In genomic region chr17:7046127-7046724, GRCh38 we compare ENCODE assay signal across 7 cellular contexts. TPM values are rescaled to one million over a fixed set of nuclear protein-coding genes. Genes with fewer than 3 reads are reported as not detected.
DNase-seq lines count a peak whose midpoint lies in the region; ATAC-seq, FAIRE-seq and TF ChIP-seq lines count a peak whose summit lies in the region.
"Had no signal": no experiment of that assay in that cellular context is flagged by ENCODE, and none has a peak within 500 bp of the region (broad histone marks: within the 10 kb centered on the region; RNA-seq: fewer than 3 reads in every experiment).

No MANE protein-coding gene starts in this region.

- CTCF ChIA-PET in WTC11 (lab: Charles Lee), result interaction anchor here (0.6 to 3.9 kb wide), 47 partner anchors 8 to 670 kb away, joined by 3 to 104 read pairs (median 4); partner anchors contain the start of genes ACADVL, ACAP1, ASGR1 and ASGR2

- POLR2A ChIA-PET in WTC11 (lab: Charles Lee), result interaction anchor here (0.6 to 0.7 kb wide), 2 partner anchors 10 to 131 kb away, joined by 3 read pairs; partner anchors contain the start of gene SLC16A13

- ATAC-seq in WTC11 (peak; percentile 18), GM18868 (IDR thresholded peaks at IDR 0.05; ENCODE audit: unreplicated experiment) (no peak)

- no peaks in the 10 kb centered on the region for H3K36me3 ChIP-seq in iPS-20b (ENCODE audit: insufficient read depth, low read depth, low read length)
- H3K36me3 ChIP-seq in thymus (ENCODE audit: control insufficient read depth, insufficient read depth), result no peaks in the 10 kb centered on the region

- peaks cover 9% of the 10 kb centered on the region; the same call in 1 of the 2 replicates for H3K4me1 ChIP-seq in iPS-20b (ENCODE audit: insufficient read depth, low read length)
- peaks cover 11% of the 10 kb centered on the region for H3K4me1 ChIP-seq in thymus (ENCODE audit: control insufficient read depth, insufficient read depth, low read length)

- H3K27me3 ChIP-seq in iPS-20b (ENCODE audit: insufficient read depth, low read length) (peaks cover 57% of the 10 kb centered on the region), thymus (ENCODE audit: control insufficient read depth, insufficient read depth) (peaks cover 38% of the 10 kb centered on the region)

- H3K9ac ChIP-seq in iPS-20b (ENCODE audit: low read depth, low read length), result no peak overlapping the region

- H3K9me3 ChIP-seq in iPS-20b (ENCODE audit: insufficient read depth, low read depth, low read length), result no peaks in the 10 kb centered on the region
- no peaks in the 10 kb centered on the region for H3K9me3 ChIP-seq in thymus (ENCODE audit: control insufficient read depth)

- H3K36me3 Mint-ChIP-seq in WTC11, result no peaks in the 10 kb centered on the region

- H3K4me1 Mint-ChIP-seq in WTC11, result peaks cover 16% of the 10 kb centered on the region

- peak overlapping the region; percentile 80 for H3K4me3 Mint-ChIP-seq in WTC11

- H3K27me3 Mint-ChIP-seq in WTC11 (ENCODE audit: low read depth), result peaks cover 52% of the 10 kb centered on the region

- no peak; the same call in none of the 2 replicates for TF ChIP-seq CTCF in WTC11 (IDR thresholded peaks at IDR 0.05)

- FAIRE-seq in GM12891 (lab: Jason Lieb, UNC), result peak; percentile 23

- TF ChIP-seq POLR2A in GM12891 (IDR thresholded peaks at IDR 0.05; ENCODE audit: low read depth, low read length), result no peak

- 13% methylated on average over 15 of the region's 15 CpGs for WGBS in thymus

- H3K27ac ChIP-seq in iPS-20b (ENCODE audit: low read length) (no peak overlapping the region), thymus (ENCODE audit: low read depth) (peak overlapping the region; percentile 62)

- DNase-seq in GM12891 (ENCODE audit: insufficient read length, low spot score) (no peak), WTC11 (ENCODE audit: low spot score) (peak; percentile 65), NOMO-1 treated with DMSO at 0.1 percent for 48 hours (lab: John Stamatoyannopoulos, UW; ENCODE audit: unreplicated experiment) (no peak)

- H3K4me3 ChIP-seq in iPS-20b (ENCODE audit: low read length) (peak overlapping the region; percentile 63), thymus (ENCODE audit: low read length) (peak overlapping the region; percentile 10)

- H3K27ac Mint-ChIP-seq in WTC11, result no peak overlapping the region

- no peaks in the 10 kb centered on the region for H3K9me3 Mint-ChIP-seq in WTC11

TF ChIP-seq in GM12891, 5 proteins besides CTCF, POLR2A, EP300 and RAD21:
- TF ChIP-seq POU2F2 (IDR thresholded peaks at IDR 0.05; ENCODE audit: low read depth, low read length), result no peak
- TF ChIP-seq POLR2AphosphoS5 (IDR thresholded peaks at IDR 0.05; ENCODE audit: low read depth, low read length), result no peak
- TF ChIP-seq TAF1 (IDR thresholded peaks at IDR 0.05; ENCODE audit: low read depth, low read length), result no peak
- no peak for TF ChIP-seq SPI1 (IDR thresholded peaks at IDR 0.05; ENCODE audit: low read depth, low read length)
- TF ChIP-seq PAX5 (IDR thresholded peaks at IDR 0.05; ENCODE audit: insufficient read depth, low read length, severe bottlenecking), result no peak
TF ChIP-seq in GM12891: peak in this region for 0.

TF ChIP-seq in WTC11, 78 proteins besides CTCF, POLR2A, EP300 and RAD21:
- TF ChIP-seq MYBL2 (CRISPR knock-in tag; IDR thresholded peaks at IDR 0.05) (no peak), ZNF232 (CRISPR knock-in tag; IDR thresholded peaks at IDR 0.05) (no peak), CBFB (CRISPR knock-in tag; IDR thresholded peaks at IDR 0.05; ENCODE audit: low read depth) (no peak)

RNA-seq across cellular contexts. Expression of gene SLC16A11, which starts 2.3 kb away (rescaled TPM):
- 2.0 TPM for polyA plus RNA-seq in GM12891 (2012; ENCODE audit: low read depth, missing spikeins)
- 0.48 to 0.62 TPM (median 0.53 TPM) in 3 replicates for total RNA-seq in WTC11 (2021)
- 7.4 TPM for polyA plus RNA-seq in thymus

RNA-seq across cellular contexts. Expression of gene SLC16A13, which starts 10.4 kb away (rescaled TPM):
- 3.4 TPM for polyA plus RNA-seq in GM12891 (2012; ENCODE audit: low read depth, missing spikeins)
- 5.2 to 7.1 TPM (median 6.9 TPM) in 3 replicates for total RNA-seq in WTC11 (2021)
- polyA plus RNA-seq in thymus, result 2.5 TPM

RNA-seq across cellular contexts. Expression of gene BCL6B, which starts 23.4 kb away (rescaled TPM):
- 0.36 TPM for polyA plus RNA-seq in GM12891 (2012; ENCODE audit: low read depth, missing spikeins)
- total RNA-seq in WTC11 (2021), result 11.4 to 13.5 TPM (median 12.3 TPM) in 3 replicates
- 2.4 TPM for polyA plus RNA-seq in thymus
- total RNA-seq: LHCN-M2 had no signal

RNA-seq across cellular contexts. Expression of gene RNASEK, which starts 33.8 kb away (rescaled TPM):
- 303 TPM for polyA plus RNA-seq in GM12891 (2012; ENCODE audit: low read depth, missing spikeins)
- total RNA-seq in WTC11 (2021), result 162 to 173 TPM (median 170 TPM) in 3 replicates
- polyA plus RNA-seq in thymus, result 368 TPM

RNA-seq across cellular contexts. Expression of gene CLEC10A, which starts 33.8 kb away (rescaled TPM):
- polyA plus RNA-seq in GM12891 (2012; ENCODE audit: low read depth, missing spikeins), result not detected
- total RNA-seq in WTC11 (2021), result 0.18 TPM in 1 of 3 replicates, not detected in the others
- polyA plus RNA-seq in thymus, result 11.2 TPM
- total RNA-seq: LHCN-M2 had no signal
